Comparison of ENCODE assay signal across 23 cellular contexts in genomic region chr14:73232984-73233383, GRCh38.
"Had no signal": no experiment of that assay in that cellular context is flagged by ENCODE, and none has a peak within 500 bp of the region (broad histone marks: within the 10 kb centered on the region; RNA-seq: fewer than 3 reads in every experiment).

No MANE protein-coding gene starts in this region.

- DNase-seq: activated CD4-positive, alpha-beta T cell treated with anti-CD3 and anti-CD28 coated beads, Interleukin-2, amount 10 ng/mL, durations not matched to agents 24 days and 14 days; activated CD8-positive, alpha-beta T cell treated with anti-CD3 and anti-CD28 coated beads for 36 hours; activated naive CD4-positive, alpha-beta T cell treated with Interleukin-2 at 50 U/mL for 16 hours; activated naive CD8-positive, alpha-beta T cell treated with anti-CD3 and anti-CD28 coated beads, Interleukin-2, amount 10 ng/mL, durations not matched to agents 7 days and 5 days; activated T-cell treated with anti-CD3 and anti-CD28 coated beads, Interleukin-2, amount 50 U/mL, for 1 hour; anterior cingulate cortex; cerebellar nuclear complex; effector memory CD8-positive, alpha-beta T cell; foreskin melanocyte; glutamatergic neuron; hippocampal formation; kidney; left ventricle myocardium inferior; mammary epithelial cell; mucosa of descending colon; naive B cell; pancreas; stimulated activated CD4-positive, alpha-beta T cell treated with anti-CD3 and anti-CD28 coated beads, Interleukin-4, amount 100 ng/mL, for 24 hours; stomach; T-cell had no signal

- FAIRE-seq: kidney, pancreas had no signal

- H3K27ac ChIP-seq: epithelial cell of prostate, left ventricle myocardium inferior, pancreas, stomach, vagina had no signal

- H3K27me3 ChIP-seq: vagina had no signal

- H3K4me3 ChIP-seq: left ventricle myocardium inferior, mucosa of descending colon, pancreas, stomach, vagina had no signal

- H3K9me3 ChIP-seq: left ventricle myocardium inferior, mucosa of descending colon, pancreas, stomach, vagina had no signal

- H3K36me3 ChIP-seq: left ventricle myocardium inferior, pancreas, vagina had no signal

- ATAC-seq: activated CD8-positive, alpha-beta T cell treated with anti-CD3 and anti-CD28 coated beads for 36 hours; effector memory CD8-positive, alpha-beta T cell; sciatic nerve; T-cell had no signal
